8 cellular contexts compared by ENCODE assay signal in the genomic region with DNA sequence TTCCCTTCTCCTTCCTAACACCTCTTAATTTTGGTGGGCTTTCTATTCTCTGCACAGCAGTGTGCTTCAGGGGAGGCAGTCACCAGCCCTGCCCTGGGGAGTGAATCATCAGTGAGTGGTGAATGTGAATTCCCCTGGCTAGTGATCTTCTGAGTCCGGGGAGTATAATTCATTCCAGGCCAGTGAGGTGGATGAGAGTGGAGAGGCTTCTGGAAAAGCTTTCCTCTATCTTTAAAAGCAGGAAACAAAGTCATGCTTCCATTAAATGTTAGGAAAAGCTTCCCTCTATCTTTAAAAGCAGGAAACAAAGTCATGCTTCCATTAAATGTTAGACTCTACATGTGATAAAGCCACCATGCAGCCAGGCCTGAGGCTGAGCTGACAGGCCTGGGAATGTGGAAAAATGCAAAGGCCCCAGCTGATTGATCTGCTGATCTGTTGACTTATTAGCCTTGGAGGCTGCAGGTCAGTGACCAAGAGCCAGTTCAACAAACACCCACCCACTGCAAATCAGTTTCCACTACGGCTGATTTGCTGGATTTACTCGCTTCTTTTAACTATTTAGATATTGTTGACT. TPM values are rescaled to one million over a fixed set of nuclear protein-coding genes. Genes with fewer than 3 reads are reported as not detected.
DNase-seq lines count a peak whose midpoint lies in the region; ATAC-seq, FAIRE-seq and TF ChIP-seq lines count a peak whose summit lies in the region.

No MANE protein-coding gene starts in this region.

- H3K36me3 ChIP-seq in ACC112 (ENCODE audit: insufficient read depth, low read length) (no peaks in the 10 kb centered on the region), astrocyte (ENCODE audit: insufficient read depth, low read length) (no peaks in the 10 kb centered on the region)

- peak overlapping the region; percentile 43 for H3K4me3 Mint-ChIP-seq in astrocyte (ENCODE audit: unreplicated experiment)

- H3K36me3 Mint-ChIP-seq in astrocyte (ENCODE audit: low read depth, unreplicated experiment), result no peaks in the 10 kb centered on the region

- H3K4me1 Mint-ChIP-seq in astrocyte (ENCODE audit: low read depth, unreplicated experiment), result peaks cover 55% of the 10 kb centered on the region

- peak; percentile 77 for FAIRE-seq in astrocyte (lab: Jason Lieb, UNC)

- no peak for TF ChIP-seq CTCF in astrocyte (IDR thresholded peaks at IDR 0.05; ENCODE audit: insufficient read depth, low read depth, low read length)

- ATAC-seq in Right ventricle myocardium superior (ENCODE audit: poor library complexity), result no peak
- no peak for ATAC-seq in GM18867 (IDR thresholded peaks at IDR 0.05; ENCODE audit: unreplicated experiment)

- H3K9ac ChIP-seq in astrocyte (ENCODE audit: low read length), result peak overlapping the region; percentile 58

- peaks cover 57% of the 10 kb centered on the region for H3K4me1 ChIP-seq in ACC112 (ENCODE audit: control insufficient read depth, insufficient read depth, low read length, unreplicated experiment)
- H3K4me1 ChIP-seq in astrocyte (ENCODE audit: insufficient read depth, low read length), result peaks cover 51% of the 10 kb centered on the region

- no peaks in the 10 kb centered on the region for H3K27me3 Mint-ChIP-seq in astrocyte (ENCODE audit: low read depth, unreplicated experiment)

- H3K9me3 Mint-ChIP-seq in astrocyte (ENCODE audit: unreplicated experiment), result no peaks in the 10 kb centered on the region

- H3K27me3 ChIP-seq in ACC112 (ENCODE audit: insufficient read depth, low read length) (no peaks in the 10 kb centered on the region), astrocyte (ENCODE audit: insufficient read depth, low read length) (no peaks in the 10 kb centered on the region)

- H3K4me3 ChIP-seq in ACC112 (ENCODE audit: low read depth, low read length), result peak overlapping the region; percentile 70
- H3K4me3 ChIP-seq in astrocyte (ENCODE audit: insufficient read depth, low read depth, low read length), result no peak overlapping the region

- H4K20me1 ChIP-seq in astrocyte (ENCODE audit: insufficient read depth, low read length), result no peaks in the 10 kb centered on the region

- no peaks in the 10 kb centered on the region for H3K9me3 ChIP-seq in astrocyte (ENCODE audit: insufficient read depth, low read depth, low read length)

- peak; percentile 38 for DNase-seq in HPDE6-E6E7 (ENCODE audit: extremely low spot score)
- peak; percentile 96 for DNase-seq in astrocyte (ENCODE audit: low read depth)
- DNase-seq in lung microvascular endothelial cell (ENCODE audit: low read depth in 2 of 2), result peak; percentile 77 to 90
- DNase-seq in C1 segment of cervical spinal cord (lab: John Stamatoyannopoulos, UW), result no peak
- DNase-seq in NOMO-1 treated with DMSO at 0.1 percent for 48 hours (lab: John Stamatoyannopoulos, UW; ENCODE audit: unreplicated experiment), result no peak
- DNase-seq in Right ventricle myocardium superior, result no peak

- peaks cover 17% of the 10 kb centered on the region for H3K79me2 ChIP-seq in ACC112 (ENCODE audit: control insufficient read depth, insufficient read depth, low read length, unreplicated experiment)
- H3K79me2 ChIP-seq in astrocyte (ENCODE audit: insufficient read depth, low read length), result peaks cover 6% of the 10 kb centered on the region

- peak overlapping the region; percentile 99 for H3K27ac Mint-ChIP-seq in astrocyte (ENCODE audit: unreplicated experiment)

- peak overlapping the region; percentile 98 for H3K27ac ChIP-seq in ACC112 (ENCODE audit: low read depth, low read length)
- H3K27ac ChIP-seq in astrocyte (ENCODE audit: low read depth, low read length), result peak overlapping the region; percentile 100

- intact Hi-C loops in Right ventricle myocardium superior (cut with DNase I), result no loop called here

- peak overlapping the region; percentile 67 for H3K4me2 ChIP-seq in astrocyte (ENCODE audit: low read length)

- H2AFZ ChIP-seq in ACC112 (ENCODE audit: low read length, unreplicated experiment), result no peak overlapping the region
- H2AFZ ChIP-seq in astrocyte (ENCODE audit: low read depth, low read length), result no peak overlapping the region

RNA-seq across cellular contexts. Expression of a gene that starts 25.4 kb away (rescaled TPM):
- total RNA-seq in astrocyte, result 2,575 and 2,956 TPM in 2 replicates
- 1,017 and 1,090 TPM in 2 replicates for total RNA-seq in lung microvascular endothelial cell
- total RNA-seq in Right ventricle myocardium superior, result 458 TPM

Comparison
In these comparisons a context has a peak if more than half of its experiments do, and no peak if none do; other contexts are left out.
1. DNase-seq: peak in HPDE6-E6E7 (single experiment), astrocyte (single experiment) and lung microvascular endothelial cell (2 of 2); none in C1 segment of cervical spinal cord (0 of 14), NOMO-1 treated with DMSO at 0.1 percent for 48 hours (single experiment) and Right ventricle myocardium superior (single experiment).